8 cellular contexts compared by ENCODE assay signal in the genomic region with DNA sequence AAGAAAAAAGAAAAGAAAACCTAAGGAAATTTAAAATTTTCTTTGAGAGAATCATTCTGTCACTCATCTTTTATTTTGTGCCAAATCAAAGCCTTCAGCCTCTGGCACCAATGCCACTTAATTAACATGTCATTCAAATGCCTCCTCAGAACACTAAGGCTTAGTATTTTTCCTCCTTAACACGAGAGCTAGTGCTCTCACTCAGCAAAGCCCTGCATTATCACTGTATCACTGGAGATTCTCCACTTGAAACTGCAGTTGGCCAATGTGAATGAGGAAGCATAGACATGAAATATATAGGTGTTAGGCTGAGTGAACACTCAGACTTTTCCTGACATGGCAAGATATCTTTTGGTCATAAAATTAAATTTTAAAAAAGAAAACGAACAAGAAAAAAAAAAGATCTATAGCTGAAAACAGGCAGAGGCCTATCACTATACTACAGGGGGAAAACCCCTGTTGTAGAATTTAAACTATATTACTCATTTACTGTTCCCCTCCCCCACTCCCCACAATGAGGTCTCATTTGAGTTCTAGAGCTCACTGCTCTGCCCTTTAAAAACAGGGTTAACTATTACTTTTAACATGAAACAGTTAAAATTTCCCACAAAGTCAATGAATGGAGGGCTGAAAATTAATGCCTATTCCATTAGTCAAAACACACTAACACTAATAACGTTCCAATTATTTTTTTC. TPM values are rescaled to one million over a fixed set of nuclear protein-coding genes. Genes with fewer than 3 reads are reported as not detected.
DNase-seq lines count a peak whose midpoint lies in the region; ATAC-seq lines count a peak whose summit lies in the region.

No MANE protein-coding gene starts in this region.

- H4K20me1 ChIP-seq in Karpas-422 (ENCODE audit: insufficient read depth, low read depth, low read length): no peaks in the 10 kb centered on the region; the same call in 1 of the 2 replicates

- H3K9me3 ChIP-seq in Karpas-422 (ENCODE audit: low read length): no peaks in the 10 kb centered on the region

- DNase-seq in Karpas-422 (no peak), kidney tubule cell (ENCODE audit: low spot score) (peak; percentile 23), mucosa of gallbladder (ENCODE audit: low spot score) (no peak), NCI-H146 (lab: John Stamatoyannopoulos, UW) (no peak)
- DNase-seq in effector CD4-positive, alpha-beta T cell: no peak
- DNase-seq in NK-92 treated with Interleukin-12 subunit alpha and Interleukin-12 subunit beta, amount 100 ng/mL, for 24 hours (lab: John Stamatoyannopoulos, UW): no peak

- no peak overlapping the region for H3K4me2 ChIP-seq in Karpas-422 (ENCODE audit: low read depth, low read length, poor library complexity, severe bottlenecking)

- H3K4me1 ChIP-seq in Karpas-422 (ENCODE audit: low read length): peaks cover 44% of the 10 kb centered on the region

- H3K36me3 ChIP-seq in Karpas-422 (ENCODE audit: insufficient read depth, low read length): peaks cover 52% of the 10 kb centered on the region

- H3K9me2 ChIP-seq in Karpas-422 (replicated peaks; ENCODE audit: insufficient read depth, low read length): no peaks in the 10 kb centered on the region

- no peak overlapping the region for H3K9ac ChIP-seq in Karpas-422 (ENCODE audit: low read length)

- ATAC-seq in GM18517 (IDR thresholded peaks at IDR 0.05; ENCODE audit: unreplicated experiment) (peak; percentile 66), GM21576 (IDR thresholded peaks at IDR 0.05; ENCODE audit: unreplicated experiment) (peak; percentile 48)

- peaks cover 91% of the 10 kb centered on the region for H3K79me2 ChIP-seq in Karpas-422 (ENCODE audit: low read length)

- H3K27me3 ChIP-seq in Karpas-422 (ENCODE audit: low read length): no peaks in the 10 kb centered on the region

- no peak overlapping the region for H2AFZ ChIP-seq in Karpas-422 (ENCODE audit: low read length)

- no peak overlapping the region for H3K4me3 ChIP-seq in Karpas-422 (ENCODE audit: low read length)

- peak overlapping the region; percentile 25; the same call in 1 of the 2 replicates for H3K27ac ChIP-seq in Karpas-422 (ENCODE audit: low read length)

RNA-seq across cellular contexts. Expression of a gene that starts 5.1 kb away (rescaled TPM):
- 24.5 and 49.7 TPM in 2 replicates for total RNA-seq in Karpas-422 (2014; rRNA removed; shearing (Covaris generic); ENCODE audit: low replicate concordance)
- 15.5 TPM for total RNA-seq in mucosa of gallbladder
